20 cellular contexts compared by ENCODE assay signal in genomic region chr2:66539452-66539851, GRCh38.
DNase-seq lines count a peak whose midpoint lies in the region; TF ChIP-seq lines count a peak whose summit lies in the region.
"Had no signal": no experiment of that assay in that cellular context is flagged by ENCODE, and none has a peak within 500 bp of the region (broad histone marks: within the 10 kb centered on the region; RNA-seq: fewer than 3 reads in every experiment).

No MANE protein-coding gene starts in this region.

- WGBS in smooth muscle cell (ENCODE audit: low lambda C conversion rate) = 93% methylated on average over 5 of the region's 5 CpGs

- DNase-seq in A172 (ENCODE audit: low spot score) (peak; percentile 8), HT1080 (ENCODE audit: low read depth) (peak; percentile 46), astrocyte of the spinal cord (ENCODE audit: low read depth, low spot score) (peak; percentile 81), mesothelial cell of epicardium (ENCODE audit: low spot score in 2 of 2, unreplicated experiment in 2 of 2) (no peak), NCI-H1417 treated with DMSO at 0.1 percent for 48 hours (lab: John Stamatoyannopoulos, UW) (no peak), smooth muscle cell (lab: John Stamatoyannopoulos, UW; ENCODE audit: unreplicated experiment) (no peak), HUDEP-2 (lab: John Stamatoyannopoulos, UW; ENCODE audit: unreplicated experiment in 76 of 76) (no peak)
- no peak for DNase-seq in activated naive CD4-positive, alpha-beta T cell (lab: John Stamatoyannopoulos, UW)
- DNase-seq: activated CD4-positive, alpha-beta T cell treated with anti-CD3 and anti-CD28 coated beads for 1 hour; activated CD8-positive, alpha-beta memory T cell treated with anti-CD3 and anti-CD28 coated beads, Interleukin-2, amount 50 U/mL, for 48 hours; activated naive CD4-positive, alpha-beta T cell treated with anti-CD3 and anti-CD28 coated beads, Interleukin-2, amount 10 ng/mL, durations not matched to agents 7 days and 5 days; central memory CD4-positive, alpha-beta T cell; glutamatergic neuron; mesenchymal stem cell; NCI-H2081; NCI-H82; small intestine; stimulated activated naive CD4-positive, alpha-beta T cell; T-helper 2 cell had no signal

- H3K27me3 ChIP-seq in smooth muscle cell (ENCODE audit: low read depth) = no peaks in the 10 kb centered on the region

- no peak overlapping the region for H3K9ac ChIP-seq in smooth muscle cell (ENCODE audit: low read depth)

- H3K36me3 Mint-ChIP-seq in mesothelial cell of epicardium = peaks cover 5% of the 10 kb centered on the region
- H3K36me3 Mint-ChIP-seq: activated naive CD4-positive, alpha-beta T cell treated with anti-CD3 and anti-CD28 coated beads, Interleukin-2, amount 10 ng/mL, durations not matched to agents 7 days and 5 days had no signal

- no peak overlapping the region for H3K27ac ChIP-seq in smooth muscle cell (ENCODE audit: low read depth)
- H3K27ac ChIP-seq: HL-60 had no signal

- H3K79me2 ChIP-seq in smooth muscle cell (ENCODE audit: low read depth) = no peaks in the 10 kb centered on the region

- TF ChIP-seq CTCF in astrocyte of the spinal cord (IDR thresholded peaks at IDR 0.05; ENCODE audit: low read depth, low read length) = no peak
- no peak for TF ChIP-seq CTCF in mesothelial cell of epicardium (IDR thresholded peaks at IDR 0.05; ENCODE audit: unreplicated experiment)
- TF ChIP-seq CTCF in smooth muscle cell (IDR thresholded peaks at IDR 0.05; ENCODE audit: borderline replicate concordance, insufficient read depth, poor library complexity, severe bottlenecking) = no peak

- no peak overlapping the region for H2AFZ ChIP-seq in smooth muscle cell (ENCODE audit: low read depth)

- H3K9me3 ChIP-seq in smooth muscle cell (replicated peaks; ENCODE audit: low read depth) = no peaks in the 10 kb centered on the region

- H3K9me3 Mint-ChIP-seq in mesothelial cell of epicardium = no peaks in the 10 kb centered on the region
- H3K9me3 Mint-ChIP-seq: activated naive CD4-positive, alpha-beta T cell treated with anti-CD3 and anti-CD28 coated beads, Interleukin-2, amount 10 ng/mL, durations not matched to agents 7 days and 5 days had no signal

- H3F3A ChIP-seq in smooth muscle cell (ENCODE audit: low read depth) = no peaks in the 10 kb centered on the region

- H3K27me3 Mint-ChIP-seq in mesothelial cell of epicardium (ENCODE audit: low read depth) = no peaks in the 10 kb centered on the region
- H3K27me3 Mint-ChIP-seq: activated naive CD4-positive, alpha-beta T cell treated with anti-CD3 and anti-CD28 coated beads, Interleukin-2, amount 10 ng/mL, durations not matched to agents 7 days and 5 days had no signal

- H3K36me3 ChIP-seq in smooth muscle cell (ENCODE audit: low read depth) = no peaks in the 10 kb centered on the region

- in situ Hi-C loops in astrocyte of the spinal cord (cut with HindIII; ENCODE audit: low sequenced_read_pairs) = no loop called here

- peaks cover 7% of the 10 kb centered on the region for H4K20me1 ChIP-seq in smooth muscle cell (ENCODE audit: low read depth)

- peaks cover 91% of the 10 kb centered on the region for H3K4me1 Mint-ChIP-seq in mesothelial cell of epicardium
- H3K4me1 Mint-ChIP-seq: activated naive CD4-positive, alpha-beta T cell treated with anti-CD3 and anti-CD28 coated beads, Interleukin-2, amount 10 ng/mL, durations not matched to agents 7 days and 5 days had no signal

- H3K27ac Mint-ChIP-seq in mesothelial cell of epicardium = peak overlapping the region; percentile 85
- H3K27ac Mint-ChIP-seq: activated naive CD4-positive, alpha-beta T cell treated with anti-CD3 and anti-CD28 coated beads, Interleukin-2, amount 10 ng/mL, durations not matched to agents 7 days and 5 days had no signal

- H3K4me2 ChIP-seq in smooth muscle cell = no peak overlapping the region

- H3K4me3 ChIP-seq in astrocyte of the spinal cord (ENCODE audit: low read depth, low read length) (no peak overlapping the region), smooth muscle cell (no peak overlapping the region)

- no peak overlapping the region for H3K4me3 Mint-ChIP-seq in mesothelial cell of epicardium
- H3K4me3 Mint-ChIP-seq: activated naive CD4-positive, alpha-beta T cell treated with anti-CD3 and anti-CD28 coated beads, Interleukin-2, amount 10 ng/mL, durations not matched to agents 7 days and 5 days had no signal

- H3K4me1 ChIP-seq in smooth muscle cell (ENCODE audit: low read depth) = peaks cover 42% of the 10 kb centered on the region

Comparison
In these comparisons a context has a peak if more than half of its experiments do, and no peak if none do; other contexts are left out.
1. DNase-seq: peak in A172 (single experiment), HT1080 (single experiment) and astrocyte of the spinal cord (single experiment); none in mesothelial cell of epicardium (0 of 2), NCI-H1417 treated with DMSO at 0.1 percent for 48 hours (single experiment), activated naive CD4-positive, alpha-beta T cell (0 of 4), smooth muscle cell (single experiment) and HUDEP-2 (0 of 76).